ENCODE assay signal across 18 cellular contexts in genomic region chr16:50496990-50497389, GRCh38. TPM values are rescaled to one million over a fixed set of nuclear protein-coding genes. Genes with fewer than 3 reads are reported as not detected.
"Had no signal": no experiment of that assay in that cellular context is flagged by ENCODE, and none has a peak within 500 bp of the region (broad histone marks: within the 10 kb centered on the region; RNA-seq: fewer than 3 reads in every experiment).

No MANE protein-coding gene starts in this region.

- H3K4me1 ChIP-seq: parathyroid adenoma had no signal

- ATAC-seq: left colon; stimulated activated effector memory CD8-positive, alpha-beta T cell treated with anti-CD3 and anti-CD28 coated beads, Interleukin-12 subunit alpha, Interleukin-12 subunit beta, amount 100 ng/mL, for 72 hours had no signal

- H3K27ac ChIP-seq: parathyroid adenoma, VCaP had no signal

- DNase-seq: activated CD4-positive, alpha-beta T cell treated with anti-CD3 and anti-CD28 coated beads for 1 hour; activated CD4-positive, alpha-beta T cell treated with anti-CD3 and anti-CD28 coated beads, Interleukin-2, amount 50 U/mL, for 4 hours; activated naive CD4-positive, alpha-beta T cell treated with anti-CD3 and anti-CD28 coated beads, Interleukin-2, amount 50 U/mL, for 16 hours; activated T-cell treated with anti-CD3 and anti-CD28 coated beads, Interleukin-2, amount 50 U/mL, for 1 hour; central memory CD4-positive, alpha-beta T cell; cortex of kidney; effector CD8-positive, alpha-beta T cell; foreskin melanocyte; left colon; naive B cell; stimulated activated CD4-positive, alpha-beta T cell treated with anti-CD3 and anti-CD28 coated beads, Interleukin-1b, Interleukin-23, amount 100 ng/mL, for 48 hours; T-helper 1 cell; T1000 had no signal

- H3K79me2 ChIP-seq: parathyroid adenoma had no signal

- H2AFZ ChIP-seq: parathyroid adenoma had no signal

- H3K9ac ChIP-seq: parathyroid adenoma had no signal

- FAIRE-seq: endothelial cell of umbilical vein, urothelium cell line had no signal

RNA-seq across cellular contexts. Expression of gene NKD1, which starts 51.2 kb away (rescaled TPM):
- total RNA-seq: endothelial cell of umbilical vein had no signal
- polyA plus RNA-seq: endothelial cell of umbilical vein had no signal
